In genomic region chr2:224990717-224991116, GRCh38 we compare ENCODE assay signal across 1 cellular context.
TF ChIP-seq lines count a peak whose summit lies in the region.

No MANE protein-coding gene starts in this region.

TF ChIP-seq in SK-N-SH treated with all-trans-retinoic acid at 6 μM for 48 hours, 23 proteins besides CTCF, POLR2A, EP300 and RAD21:
- TF ChIP-seq POU6F1 (CRISPR knock-in tag; IDR thresholded peaks at IDR 0.05; ENCODE audit: borderline replicate concordance, low read depth) (no peak), OSR1 (CRISPR knock-in tag; IDR thresholded peaks at IDR 0.05) (no peak), CSDC2 (CRISPR knock-in tag; IDR thresholded peaks at IDR 0.05) (no peak), GLIS3 (CRISPR knock-in tag; IDR thresholded peaks at IDR 0.05) (no peak)
